In genomic region chr5:73945505-73945904, GRCh38 we compare ENCODE assay signal across 11 cellular contexts.
DNase-seq lines count a peak whose midpoint lies in the region; ATAC-seq and TF ChIP-seq lines count a peak whose summit lies in the region.
"Had no signal": no experiment of that assay in that cellular context is flagged by ENCODE, and none has a peak within 500 bp of the region (broad histone marks: within the 10 kb centered on the region; RNA-seq: fewer than 3 reads in every experiment).

No MANE protein-coding gene starts in this region.

- CTCF ChIA-PET in PC-3 (lab: Charles Lee), result interaction anchor here (0.6 kb wide), 1 partner anchor 771 kb away, joined by 3 read pairs; no protein-coding TSS in a partner anchor

- DNase-seq in activated T-cell treated with anti-CD3 and anti-CD28 coated beads, Interleukin-2, amount 50 U/mL, for 48 hours, result peak; percentile 27 to 35
- DNase-seq in activated T-cell treated with anti-CD3 and anti-CD28 coated beads for 4 hours, result no peak
- DNase-seq in PC-3, result no peak
- no peak for DNase-seq in epithelial cell of proximal tubule (ENCODE audit: low read depth)
- peak; percentile 15 to 19 for DNase-seq in stimulated activated CD4-positive, alpha-beta T cell treated with anti-CD3 and anti-CD28 coated beads, Interleukin-4, amount 100 ng/mL, for 48 hours (ENCODE audit: low read depth in 2 of 2)
- DNase-seq in dedifferentiated amniotic fluid mesenchymal stem cell (ENCODE audit: extremely low spot score), result no peak
- DNase-seq: C1 segment of cervical spinal cord, NCI-H1436 treated with DMSO at 0.1 percent for 48 hours, uterus had no signal

- ATAC-seq in PC-3 (no peak), HG02642 (IDR thresholded peaks at IDR 0.05; ENCODE audit: poor library complexity, unreplicated experiment) (no peak), GM19397 (IDR thresholded peaks at IDR 0.05; ENCODE audit: unreplicated experiment) (no peak)

- POLR2A ChIA-PET in PC-3 (lab: Charles Lee; ENCODE audit: unreplicated experiment), result interaction anchor here (0.6 kb wide), 2 partner anchors 118 to 708 kb away, joined by 3 read pairs; no protein-coding TSS in a partner anchor

- no peak overlapping the region for H3K4me2 ChIP-seq in PC-3 (ENCODE audit: low read length)

- no peak overlapping the region for H2AFZ ChIP-seq in PC-3 (ENCODE audit: low read length)

- H3K9me2 ChIP-seq in PC-3 (replicated peaks; ENCODE audit: low read length), result no peaks in the 10 kb centered on the region

- 0 out of 2 replicates have a peak, but pooled peaks cover 5% of the 10 kb centered on the region for H3K4me1 ChIP-seq in PC-3 (ENCODE audit: insufficient read depth, low read length)

- no peaks in the 10 kb centered on the region for H4K20me1 ChIP-seq in PC-3 (ENCODE audit: low read length)

- no TSS peak for BruUV-seq in PC-3 (replicated peaks; lab: Mats Ljungman, UMichigan)

- H3K4me3 ChIP-seq in PC-3 (ENCODE audit: low read length) (no peak overlapping the region), epithelial cell of proximal tubule (ENCODE audit: low read depth, low read length) (no peak overlapping the region)
- H3K4me3 ChIP-seq: uterus had no signal

- H3K9ac ChIP-seq in PC-3 (ENCODE audit: low read length), result no peak overlapping the region

- no peaks in the 10 kb centered on the region for H3K79me2 ChIP-seq in PC-3 (ENCODE audit: low read length)

- intact Hi-C loops in PC-3 (cut with micrococcal nuclease), result no loop called here

- H3K9me3 ChIP-seq in PC-3 (ENCODE audit: low read length), result no peaks in the 10 kb centered on the region
- H3K9me3 ChIP-seq: uterus had no signal

- no peaks in the 10 kb centered on the region for H3K27me3 ChIP-seq in PC-3 (ENCODE audit: low read length)
- H3K27me3 ChIP-seq: uterus had no signal

- no peaks in the 10 kb centered on the region for H3F3A ChIP-seq in PC-3 (ENCODE audit: low read length, unreplicated experiment)

- H3K27ac ChIP-seq in PC-3 (ENCODE audit: low read length), result no peak overlapping the region
- H3K27ac ChIP-seq: uterus had no signal

- TF ChIP-seq CTCF in PC-3 (conservative IDR thresholded peaks at IDR 0.05; ENCODE audit: low read depth, low read length) (peak; percentile 51), epithelial cell of proximal tubule (conservative IDR thresholded peaks at IDR 0.05; ENCODE audit: low read depth, low read length) (peak; percentile 62)

- no peaks in the 10 kb centered on the region for H3K36me3 ChIP-seq in PC-3 (ENCODE audit: low read depth, low read length)
- H3K36me3 ChIP-seq: uterus had no signal

Comparison
In these comparisons a context has a peak if more than half of its experiments do, and no peak if none do; other contexts are left out.
1. DNase-seq: peak in activated T-cell treated with anti-CD3 and anti-CD28 coated beads, Interleukin-2, amount 50 U/mL, for 48 hours (2 of 2) and stimulated activated CD4-positive, alpha-beta T cell treated with anti-CD3 and anti-CD28 coated beads, Interleukin-4, amount 100 ng/mL, for 48 hours (2 of 2); none in activated T-cell treated with anti-CD3 and anti-CD28 coated beads for 4 hours (single experiment), PC-3 (single experiment), epithelial cell of proximal tubule (single experiment) and dedifferentiated amniotic fluid mesenchymal stem cell (single experiment).